In genomic region chr17:64426584-64426983, GRCh38 we compare ENCODE assay signal across 17 cellular contexts. TPM values are rescaled to one million over a fixed set of nuclear protein-coding genes. Genes with fewer than 3 reads are reported as not detected.
DNase-seq lines count a peak whose midpoint lies in the region; ATAC-seq and TF ChIP-seq lines count a peak whose summit lies in the region.
"Had no signal": no experiment of that assay in that cellular context is flagged by ENCODE, and none has a peak within 500 bp of the region (broad histone marks: within the 10 kb centered on the region; RNA-seq: fewer than 3 reads in every experiment).

No MANE protein-coding gene starts in this region.

- peak; percentile 39 for DNase-seq in DMS153 (lab: John Stamatoyannopoulos, UW)
- no peak for DNase-seq in DMS153 treated with DMSO at 0.1 percent for 48 hours (lab: John Stamatoyannopoulos, UW; ENCODE audit: unreplicated experiment)
- DNase-seq in SIG-M5 treated with dmso at 0.1 percent for 504 hours (lab: John Stamatoyannopoulos, UW; ENCODE audit: unreplicated experiment) = peak; percentile 68
- no peak for DNase-seq in SIG-M5 (lab: John Stamatoyannopoulos, UW)
- DNase-seq in NCI-H510A treated with DMSO at 0.1 percent for 48 hours (lab: John Stamatoyannopoulos, UW) = peak; percentile 92
- DNase-seq in activated CD8-positive, alpha-beta memory T cell treated with anti-CD3 and anti-CD28 coated beads, Interleukin-2, amount 10 ng/mL, durations not matched to agents 7 days and 5 days = no peak
- DNase-seq: CD8-positive, alpha-beta T cell; COR-L47; DMS79 had no signal

- no peak overlapping the region for H3K27ac Mint-ChIP-seq in stimulated activated memory B cell treated with anti-CD40 and anti-IgM and Interleukin-4, amounts not matched to agents 10 μg/mL and 1 μg/mL and 100 μg/mL, for 72 hours
- H3K27ac Mint-ChIP-seq in activated CD8-positive, alpha-beta memory T cell treated with anti-CD3 and anti-CD28 coated beads, Interleukin-2, amount 10 ng/mL, durations not matched to agents 7 days and 5 days = no peak overlapping the region
- H3K27ac Mint-ChIP-seq: CD14-positive monocyte; CD8-positive, alpha-beta T cell had no signal

- H3K9me3 Mint-ChIP-seq in stimulated activated memory B cell treated with anti-CD40 and anti-IgM and Interleukin-4, amounts not matched to agents 10 μg/mL and 1 μg/mL and 100 μg/mL, for 72 hours = no peaks in the 10 kb centered on the region
- no peaks in the 10 kb centered on the region for H3K9me3 Mint-ChIP-seq in activated CD8-positive, alpha-beta memory T cell treated with anti-CD3 and anti-CD28 coated beads, Interleukin-2, amount 10 ng/mL, durations not matched to agents 7 days and 5 days (ENCODE audit: low read depth)
- H3K9me3 Mint-ChIP-seq: CD14-positive monocyte; CD8-positive, alpha-beta T cell; IgD-negative memory B cell had no signal

- H3K4me3 Mint-ChIP-seq in stimulated activated memory B cell treated with anti-CD40 and anti-IgM and Interleukin-4, amounts not matched to agents 10 μg/mL and 1 μg/mL and 100 μg/mL, for 72 hours = no peak overlapping the region
- H3K4me3 Mint-ChIP-seq in activated CD8-positive, alpha-beta memory T cell treated with anti-CD3 and anti-CD28 coated beads, Interleukin-2, amount 10 ng/mL, durations not matched to agents 7 days and 5 days = no peak overlapping the region
- H3K4me3 Mint-ChIP-seq: CD14-positive monocyte; CD8-positive, alpha-beta T cell; IgD-negative memory B cell had no signal

- no peak for ATAC-seq in stimulated activated memory B cell treated with anti-CD40 and anti-IgM and Interleukin-4, amounts not matched to agents 10 μg/mL and 1 μg/mL and 100 μg/mL, for 72 hours
- no peak for ATAC-seq in activated CD8-positive, alpha-beta memory T cell treated with anti-CD3 and anti-CD28 coated beads, Interleukin-2, amount 10 ng/mL, durations not matched to agents 7 days and 5 days
- ATAC-seq: CD8-positive, alpha-beta T cell; GM12878; HCT116 had no signal

- H3K4me1 Mint-ChIP-seq in stimulated activated memory B cell treated with anti-CD40 and anti-IgM and Interleukin-4, amounts not matched to agents 10 μg/mL and 1 μg/mL and 100 μg/mL, for 72 hours = peaks cover 5% of the 10 kb centered on the region
- H3K4me1 Mint-ChIP-seq in activated CD8-positive, alpha-beta memory T cell treated with anti-CD3 and anti-CD28 coated beads, Interleukin-2, amount 10 ng/mL, durations not matched to agents 7 days and 5 days = peaks cover 5% of the 10 kb centered on the region
- H3K4me1 Mint-ChIP-seq: IgD-negative memory B cell had no signal

- CTCF ChIA-PET in activated CD8-positive, alpha-beta memory T cell treated with anti-CD3 and anti-CD28 coated beads, Interleukin-2, amount 10 ng/mL, durations not matched to agents 7 days and 5 days (lab: Charles Lee) = interaction anchor here (0.7 to 10.7 kb wide), 4 partner anchors 58 to 197 kb away, joined by 3 to 308 read pairs (median 3); partner anchors contain the start of gene POLG2

- no peaks in the 10 kb centered on the region for H3K27me3 Mint-ChIP-seq in stimulated activated memory B cell treated with anti-CD40 and anti-IgM and Interleukin-4, amounts not matched to agents 10 μg/mL and 1 μg/mL and 100 μg/mL, for 72 hours
- H3K27me3 Mint-ChIP-seq in activated CD8-positive, alpha-beta memory T cell treated with anti-CD3 and anti-CD28 coated beads, Interleukin-2, amount 10 ng/mL, durations not matched to agents 7 days and 5 days = peaks cover 29% of the 10 kb centered on the region

- H3K36me3 Mint-ChIP-seq in stimulated activated memory B cell treated with anti-CD40 and anti-IgM and Interleukin-4, amounts not matched to agents 10 μg/mL and 1 μg/mL and 100 μg/mL, for 72 hours = no peaks in the 10 kb centered on the region
- no peaks in the 10 kb centered on the region for H3K36me3 Mint-ChIP-seq in activated CD8-positive, alpha-beta memory T cell treated with anti-CD3 and anti-CD28 coated beads, Interleukin-2, amount 10 ng/mL, durations not matched to agents 7 days and 5 days
- H3K36me3 Mint-ChIP-seq: CD14-positive monocyte; CD8-positive, alpha-beta T cell had no signal

- TF ChIP-seq CTCF in subcutaneous adipose tissue (IDR thresholded peaks at IDR 0.05; ENCODE audit: low read depth) = peak; percentile 45

RNA-seq across cellular contexts. Expression of gene MILR1, which starts 22.3 kb away (rescaled TPM):
- total RNA-seq in subcutaneous adipose tissue = 10 to 100 TPM in 3 of 4 donors, 1 to 10 TPM in 1; 9.9 to 39.6 (median 14.6) TPM
- total RNA-seq in activated CD8-positive, alpha-beta memory T cell treated with anti-CD3 and anti-CD28 coated beads, Interleukin-2, amount 10 ng/mL, durations not matched to agents 7 days and 5 days = under 1 TPM in 1 of 2 experiments, not detected in 1; 0.82 TPM
- total RNA-seq: A673; CD8-positive, alpha-beta T cell; G401 had no signal

RNA-seq across cellular contexts. Expression of gene PECAM1, which starts 35.9 kb away (rescaled TPM):
- total RNA-seq in subcutaneous adipose tissue = 100 to 1,000 TPM; 168 to 190 (median 174) TPM
- 100 to 1,000 TPM; 116 to 124 TPM for total RNA-seq in activated CD8-positive, alpha-beta memory T cell treated with anti-CD3 and anti-CD28 coated beads, Interleukin-2, amount 10 ng/mL, durations not matched to agents 7 days and 5 days
- total RNA-seq: G401 had no signal

Comparison
In these comparisons a context has a peak if more than half of its experiments do, and no peak if none do; other contexts are left out.
1. DNase-seq: peak in DMS153 (single experiment), SIG-M5 treated with dmso at 0.1 percent for 504 hours (single experiment) and NCI-H510A treated with DMSO at 0.1 percent for 48 hours (single experiment); none in DMS153 treated with DMSO at 0.1 percent for 48 hours (single experiment), SIG-M5 (single experiment) and activated CD8-positive, alpha-beta memory T cell treated with anti-CD3 and anti-CD28 coated beads, Interleukin-2, amount 10 ng/mL, durations not matched to agents 7 days and 5 days (single experiment).
2. RNA of gene MILR1, which starts 22.3 kb away (total RNA-seq): 9.9 to 39.6 TPM in subcutaneous adipose tissue; 0.82 TPM in activated CD8-positive, alpha-beta memory T cell treated with anti-CD3 and anti-CD28 coated beads, Interleukin-2, amount 10 ng/mL, durations not matched to agents 7 days and 5 days; every median in the first group is over 4 times any median in the second.